ENCODE assay signal across 1 cellular context in genomic region chr19:51337861-51338562, GRCh38.
TF ChIP-seq lines count a peak whose summit lies in the region.

No MANE protein-coding gene starts in this region.

TF ChIP-seq in K562, 482 proteins besides CTCF, POLR2A, EP300 and RAD21:
- peak; percentile 7; the same call in 1 of the 2 replicates for TF ChIP-seq CEBPB (tag; IDR thresholded peaks at IDR 0.05)
- TF ChIP-seq PPARD (CRISPR knock-in tag; IDR thresholded peaks at IDR 0.05) = no peak
- TF ChIP-seq GTF3C2 (IDR thresholded peaks at IDR 0.05; ENCODE audit: borderline replicate concordance, extremely low read depth, insufficient read length) = peak; percentile 47
- peak; percentile 87 for TF ChIP-seq ZNF24 (IDR thresholded peaks at IDR 0.05)
- peak; percentile 72; the same call in 1 of the 2 replicates for TF ChIP-seq ADNP (tag; IDR thresholded peaks at IDR 0.05)
- TF ChIP-seq ZSCAN29 (IDR thresholded peaks at IDR 0.05) = no peak
- 0 out of 4 replicates have a peak, but pooled peaks of 1 of the 2 experiments have one; percentile 19 for TF ChIP-seq MLLT1 (IDR thresholded peaks at IDR 0.05)
- TF ChIP-seq NFRKB (IDR thresholded peaks at IDR 0.05; ENCODE audit: low read depth) = no peak
TF ChIP-seq in K562: peak in this region for 5.
